8 cellular contexts compared by ENCODE assay signal in genomic region chr2:179860255-179861026, GRCh38.
DNase-seq lines count a peak whose midpoint lies in the region; ATAC-seq and TF ChIP-seq lines count a peak whose summit lies in the region.

No MANE protein-coding gene starts in this region.

- DNase-seq in stimulated activated naive CD8-positive, alpha-beta T cell treated with anti-CD3 and anti-CD28 coated beads, Interleukin-15, amount 100 ng/mL, for 72 hours, result no peak
- no peak for DNase-seq in stimulated activated naive CD8-positive, alpha-beta T cell treated with anti-CD3 and anti-CD28 coated beads, Interleukin-15, Interleukin-2, amounts not matched to agents 100 U/mL and 50 U/mL, for 24 hours
- DNase-seq in astrocyte of the spinal cord (ENCODE audit: low read depth, low spot score) (no peak), memory B cell (ENCODE audit: low spot score in 2 of 2) (no peak), NOMO-1 treated with DMSO at 0.1 percent for 48 hours (lab: John Stamatoyannopoulos, UW; ENCODE audit: unreplicated experiment) (no peak)
- no peak for DNase-seq in effector memory CD4-positive, alpha-beta T cell

- H3K27ac Mint-ChIP-seq in stimulated activated naive CD8-positive, alpha-beta T cell treated with anti-CD3 and anti-CD28 coated beads, Interleukin-15, amount 100 ng/mL, for 72 hours, result no peak overlapping the region
- H3K27ac Mint-ChIP-seq in memory B cell, result no peak overlapping the region

- no peaks in the 10 kb centered on the region for H3K9me3 ChIP-seq in effector memory CD4-positive, alpha-beta T cell (ENCODE audit: control insufficient read depth, low read length)

- no peaks in the 10 kb centered on the region for H3K36me3 ChIP-seq in effector memory CD4-positive, alpha-beta T cell (ENCODE audit: control insufficient read depth, insufficient read depth, low read length)

- ATAC-seq in stimulated activated naive CD8-positive, alpha-beta T cell treated with anti-CD3 and anti-CD28 coated beads, Interleukin-15, amount 100 ng/mL, for 72 hours, result no peak
- ATAC-seq in stimulated activated naive CD8-positive, alpha-beta T cell treated with anti-CD3 and anti-CD28 coated beads, Interleukin-15, Interleukin-2, amounts not matched to agents 100 U/mL and 50 U/mL, for 24 hours, result no peak
- ATAC-seq in memory B cell (ENCODE audit: low read depth) (no peak), HG03442 (IDR thresholded peaks at IDR 0.05; ENCODE audit: unreplicated experiment) (no peak), HG02588 (IDR thresholded peaks at IDR 0.05; ENCODE audit: unreplicated experiment) (no peak)

- H3K4me1 ChIP-seq in effector memory CD4-positive, alpha-beta T cell (ENCODE audit: control insufficient read depth, insufficient read depth, low read length, poor library complexity, severe bottlenecking), result peaks cover 5% of the 10 kb centered on the region

- H3K4me3 ChIP-seq in astrocyte of the spinal cord (ENCODE audit: low read depth, low read length), result peak overlapping the region; percentile 12
- no peak overlapping the region for H3K4me3 ChIP-seq in effector memory CD4-positive, alpha-beta T cell (ENCODE audit: insufficient read depth, low read depth, low read length, poor library complexity, severe bottlenecking)

- in situ Hi-C loops in astrocyte of the spinal cord (cut with HindIII; ENCODE audit: low sequenced_read_pairs), result no loop called here

- peaks cover 82% of the 10 kb centered on the region for H3K27me3 Mint-ChIP-seq in stimulated activated naive CD8-positive, alpha-beta T cell treated with anti-CD3 and anti-CD28 coated beads, Interleukin-15, amount 100 ng/mL, for 72 hours
- H3K27me3 Mint-ChIP-seq in memory B cell, result peaks cover 29% of the 10 kb centered on the region

- no peaks in the 10 kb centered on the region for H3K9me3 Mint-ChIP-seq in stimulated activated naive CD8-positive, alpha-beta T cell treated with anti-CD3 and anti-CD28 coated beads, Interleukin-15, amount 100 ng/mL, for 72 hours
- no peaks in the 10 kb centered on the region for H3K9me3 Mint-ChIP-seq in memory B cell

- no peaks in the 10 kb centered on the region for H3K27me3 ChIP-seq in effector memory CD4-positive, alpha-beta T cell (replicated peaks; ENCODE audit: control insufficient read depth, insufficient read depth, low read length, poor library complexity, severe bottlenecking)

- peaks cover 17% of the 10 kb centered on the region for H3K4me1 Mint-ChIP-seq in stimulated activated naive CD8-positive, alpha-beta T cell treated with anti-CD3 and anti-CD28 coated beads, Interleukin-15, amount 100 ng/mL, for 72 hours
- H3K4me1 Mint-ChIP-seq in memory B cell, result peaks cover 8% of the 10 kb centered on the region

- no peak for TF ChIP-seq CTCF in astrocyte of the spinal cord (IDR thresholded peaks at IDR 0.05; ENCODE audit: low read depth, low read length)

- H3K4me3 Mint-ChIP-seq in stimulated activated naive CD8-positive, alpha-beta T cell treated with anti-CD3 and anti-CD28 coated beads, Interleukin-15, amount 100 ng/mL, for 72 hours, result peak overlapping the region; percentile 20 to 28
- H3K4me3 Mint-ChIP-seq in memory B cell, result peak overlapping the region; percentile 33

- no peaks in the 10 kb centered on the region for H3K36me3 Mint-ChIP-seq in memory B cell

- H3K27ac ChIP-seq in effector memory CD4-positive, alpha-beta T cell (ENCODE audit: insufficient read depth, low read length, poor library complexity, severe bottlenecking), result no peak overlapping the region
